Comparison of ENCODE assay signal across 2 cellular contexts in genomic region chr5:137016783-137017324, GRCh38.
TF ChIP-seq lines count a peak whose summit lies in the region.

No MANE protein-coding gene starts in this region.

TF ChIP-seq in A549, 52 proteins besides CTCF, POLR2A, EP300 and RAD21 (continued from another document):
- no peak for TF ChIP-seq EHMT2 (IDR thresholded peaks at IDR 0.05; ENCODE audit: low read depth)
- TF ChIP-seq ESRRA (IDR thresholded peaks at IDR 0.05; ENCODE audit: borderline replicate concordance, low read length) = no peak
- no peak for TF ChIP-seq HOXB5 (CRISPR knock-in tag; IDR thresholded peaks at IDR 0.05)
- TF ChIP-seq NFE2L2 (conservative IDR thresholded peaks at IDR 0.05; ENCODE audit: low read length) = no peak

TF ChIP-seq in HCT116, 20 proteins besides CTCF, POLR2A, EP300 and RAD21 (continued from another document):
- TF ChIP-seq REST (IDR thresholded peaks at IDR 0.05; ENCODE audit: low read depth) = no peak
- TF ChIP-seq JUND (IDR thresholded peaks at IDR 0.05) = no peak
